Comparison of ENCODE assay signal across 8 cellular contexts in genomic region chr1:155084722-155085503, GRCh38. TPM values are rescaled to one million over a fixed set of nuclear protein-coding genes. Genes with fewer than 3 reads are reported as not detected.
DNase-seq lines count a peak whose midpoint lies in the region; ATAC-seq and TF ChIP-seq lines count a peak whose summit lies in the region.

No MANE protein-coding gene starts in this region.

- no peaks in the 10 kb centered on the region for H3K36me3 Mint-ChIP-seq in type B pancreatic cell

- peak overlapping the region; percentile 95 for H3K27ac Mint-ChIP-seq in type B pancreatic cell

- H3K36me3 ChIP-seq in adipocyte (ENCODE audit: control insufficient read depth, insufficient read depth, low read length, severe bottlenecking) (no peaks in the 10 kb centered on the region), heart left ventricle (no peaks in the 10 kb centered on the region)

- H3K9me3 Mint-ChIP-seq in type B pancreatic cell, result no peaks in the 10 kb centered on the region

- intact Hi-C loops in heart left ventricle (cut with DNase I), result loop anchor here in 9 of 10 donors (1.0 to 10.0 kb wide), 11 partner anchors 22 to 530 kb away; partner anchors contain the start of genes EFNA4 (in 2 of the 9), PYGO2 (in 2 of the 9), PBXIP1 (in 1 of the 9) and UBE2Q1 (in 1 of the 9)

- TF ChIP-seq POLR2A in heart left ventricle (IDR thresholded peaks at IDR 0.05), result no peak

- H3K27me3 ChIP-seq in adipocyte (replicated peaks; ENCODE audit: control insufficient read depth, insufficient read depth, low read length) (peaks cover 34% of the 10 kb centered on the region), heart left ventricle (peaks cover 38 to 46% (median 45%) of the 10 kb centered on the region in 9 donors)

- ATAC-seq in HG02840 (IDR thresholded peaks at IDR 0.05; ENCODE audit: low FRiP score, unreplicated experiment), result peak; percentile 81
- ATAC-seq in heart left ventricle, result peak; percentile 83 to 91 (median 88)

- 1 to 2% (median 1%) methylated on average over 37 to 67 of the region's 67 CpGs for WGBS in heart left ventricle, 4 donors

- peak overlapping the region; percentile 65 to 97 (median 88) for H3K27ac ChIP-seq in heart left ventricle

- TF ChIP-seq CTCF in GM12875 (IDR thresholded peaks at IDR 0.05; ENCODE audit: borderline replicate concordance, insufficient read depth, low read depth, low read length), result peak; percentile 88
- TF ChIP-seq CTCF in heart left ventricle (IDR thresholded peaks at IDR 0.05), result peak; percentile 89 to 98 (median 93)
- TF ChIP-seq CTCF in type B pancreatic cell (conservative IDR thresholded peaks at IDR 0.05), result peak; percentile 91

- peak overlapping the region; percentile 82 for H3K9ac ChIP-seq in adipocyte (ENCODE audit: low read length)

- H3K4me3 Mint-ChIP-seq in type B pancreatic cell, result peak overlapping the region; percentile 95

- peaks cover 36% of the 10 kb centered on the region for H3K27me3 Mint-ChIP-seq in type B pancreatic cell

- H3K4me1 Mint-ChIP-seq in type B pancreatic cell (ENCODE audit: unreplicated experiment), result peaks cover 25% of the 10 kb centered on the region

- H3K4me3 ChIP-seq in GM12875 (ENCODE audit: low read depth, low read length), result peak overlapping the region; percentile 88
- H3K4me3 ChIP-seq in adipocyte (ENCODE audit: low read length), result peak overlapping the region; percentile 89
- H3K4me3 ChIP-seq in heart left ventricle, result peak overlapping the region; percentile 52 to 87 (median 73)

- no peaks in the 10 kb centered on the region for H3K9me3 ChIP-seq in adipocyte (ENCODE audit: control insufficient read depth, low read length)
- no peaks in the 10 kb centered on the region for H3K9me3 ChIP-seq in heart left ventricle

- DNase-seq in NCI-H1417 treated with DMSO at 0.1 percent for 48 hours (lab: John Stamatoyannopoulos, UW), result peak; percentile 83
- peak; percentile 71 to 83 for DNase-seq in SW 1271 (lab: John Stamatoyannopoulos, UW)
- peak; percentile 98 for DNase-seq in adipocyte (ENCODE audit: low read depth)
- peak; percentile 92 to 96 (median 93) for DNase-seq in heart left ventricle
- peak; percentile 95 for DNase-seq in pons (ENCODE audit: low spot score)
- DNase-seq in type B pancreatic cell (ENCODE audit: extremely low spot score, unreplicated experiment), result peak; percentile 95

- H3K4me1 ChIP-seq in adipocyte (ENCODE audit: control insufficient read depth, insufficient read depth, low read length) (peaks cover 19% of the 10 kb centered on the region), heart left ventricle (peaks cover 9 to 63% (median 44%) of the 10 kb centered on the region in 12 donors)

RNA-seq across cellular contexts. Expression of gene EFNA3, which starts 6.3 kb away (rescaled TPM):
- total RNA-seq in heart left ventricle, result 1 to 10 TPM in 2 of 9 donors, under 1 TPM in 7; 0.20 to 2.4 (median 0.61) TPM
- 1 to 10 TPM in 1 of 2 donors, under 1 TPM in 1; 0.61 to 1.9 TPM for polyA plus RNA-seq in heart left ventricle
- total RNA-seq in type B pancreatic cell (ENCODE audit: low replicate concordance), result 3.4 and 4.7 TPM in 2 replicates

RNA-seq across cellular contexts. Expression of gene EFNA4, which starts 21.4 kb away (rescaled TPM):
- total RNA-seq in heart left ventricle (1 to 10 TPM; 1.1 to 3.3 (median 2.2) TPM), type B pancreatic cell (ENCODE audit: low replicate concordance) (21.2 and 22.1 TPM in 2 replicates)
- 1 to 10 TPM; 2.0 to 4.8 TPM for polyA plus RNA-seq in heart left ventricle

RNA-seq across cellular contexts. Expression of gene ADAM15, which starts 33.8 kb away (rescaled TPM):
- total RNA-seq in heart left ventricle (100 to 1,000 TPM in 3 of 9 donors, 10 to 100 TPM in 6; 55.8 to 199 (median 67.5) TPM), type B pancreatic cell (ENCODE audit: low replicate concordance) (61.9 and 69.0 TPM in 2 replicates)
- polyA plus RNA-seq in heart left ventricle, result 100 to 1,000 TPM; 112 to 113 TPM

RNA-seq across cellular contexts. Expression of gene EFNA1, which starts 42.8 kb away (rescaled TPM):
- total RNA-seq in heart left ventricle, result 10 to 100 TPM; 22.8 to 51.8 (median 37.2) TPM
- polyA plus RNA-seq in heart left ventricle, result 100 to 1,000 TPM in 1 of 2 donors, 10 to 100 TPM in 1; 31.6 to 103 TPM
- total RNA-seq in type B pancreatic cell (ENCODE audit: low replicate concordance), result 26.1 and 69.9 TPM in 2 replicates

RNA-seq across cellular contexts. Expression of gene SLC50A1, which starts 50.7 kb away (rescaled TPM):
- 10 to 100 TPM in 4 of 9 donors, 1 to 10 TPM in 5; 5.4 to 21.7 (median 9.7) TPM for total RNA-seq in heart left ventricle
- polyA plus RNA-seq in heart left ventricle, result 10 to 100 TPM; 15.7 to 36.0 TPM
- 27.8 and 43.0 TPM in 2 replicates for total RNA-seq in type B pancreatic cell (ENCODE audit: low replicate concordance)

Comparison
In these comparisons a context has a peak if more than half of its experiments do, and no peak if none do; other contexts are left out.
1. Peak in every context shown above with its lines: DNase-seq, ATAC-seq, H3K4me3 ChIP-seq and H3K27ac ChIP-seq.